ENCODE assay signal across 8 cellular contexts in genomic region chr15:21730427-21731405, GRCh38.
DNase-seq lines count a peak whose midpoint lies in the region; ATAC-seq lines count a peak whose summit lies in the region.
"Not testable (repeated sequence)": the region's sequence is repeated elsewhere in the genome, so short reads cannot be mapped to it uniquely, and the experiment has no call there.

No MANE protein-coding gene starts in this region.

- ATAC-seq in GM18519 (IDR thresholded peaks at IDR 0.05; ENCODE audit: low FRiP score, unreplicated experiment) (peak; percentile 62), GM19438 (IDR thresholded peaks at IDR 0.05; ENCODE audit: low read depth, unreplicated experiment) (peak; percentile 81), GM21737 (IDR thresholded peaks at IDR 0.05; ENCODE audit: unreplicated experiment) (peak; percentile 64), HG02970 (IDR thresholded peaks at IDR 0.05; ENCODE audit: low FRiP score, unreplicated experiment) (peak; percentile 81), HG03354 (IDR thresholded peaks at IDR 0.05; ENCODE audit: poor library complexity, severe bottlenecking, unreplicated experiment) (peak; percentile 76), left cardiac atrium (peak; percentile 72 to 78)
- ATAC-seq in activated CD4-positive, alpha-beta T cell treated with anti-CD3 and anti-CD28 coated beads for 36 hours, result peak; percentile 74
- peak; percentile 94 for ATAC-seq in stimulated activated memory B cell treated with anti-CD40 and anti-IgM and Interleukin-4, amounts not matched to agents 10 μg/mL and 1 μg/mL and 100 μg/mL, for 72 hours

- not testable (repeated sequence) for H3K4me1 Mint-ChIP-seq in activated CD4-positive, alpha-beta T cell treated with anti-CD3 and anti-CD28 coated beads for 36 hours; stimulated activated memory B cell treated with anti-CD40 and anti-IgM and Interleukin-4, amounts not matched to agents 10 μg/mL and 1 μg/mL and 100 μg/mL, for 72 hours

- POLR2A ChIA-PET in activated CD4-positive, alpha-beta T cell treated with anti-CD3 and anti-CD28 coated beads for 36 hours (lab: Charles Lee), result not testable (repeated sequence)

- intact Hi-C loops in activated CD4-positive, alpha-beta T cell treated with anti-CD3 and anti-CD28 coated beads for 36 hours (cut with DNase I, micrococcal nuclease); left cardiac atrium (cut with DNase I): not testable (repeated sequence)

- H3K27ac Mint-ChIP-seq in activated CD4-positive, alpha-beta T cell treated with anti-CD3 and anti-CD28 coated beads for 36 hours; stimulated activated memory B cell treated with anti-CD40 and anti-IgM and Interleukin-4, amounts not matched to agents 10 μg/mL and 1 μg/mL and 100 μg/mL, for 72 hours: not testable (repeated sequence)

- DNase-seq in activated CD4-positive, alpha-beta T cell treated with anti-CD3 and anti-CD28 coated beads for 36 hours; left cardiac atrium: not testable (repeated sequence)

- CTCF ChIA-PET in activated CD4-positive, alpha-beta T cell treated with anti-CD3 and anti-CD28 coated beads for 36 hours (lab: Charles Lee), result not testable (repeated sequence)

- not testable (repeated sequence) for H3K9me3 Mint-ChIP-seq in activated CD4-positive, alpha-beta T cell treated with anti-CD3 and anti-CD28 coated beads for 36 hours (ENCODE audit: low read depth); stimulated activated memory B cell treated with anti-CD40 and anti-IgM and Interleukin-4, amounts not matched to agents 10 μg/mL and 1 μg/mL and 100 μg/mL, for 72 hours

- H3K36me3 Mint-ChIP-seq in activated CD4-positive, alpha-beta T cell treated with anti-CD3 and anti-CD28 coated beads for 36 hours (ENCODE audit: low read depth); stimulated activated memory B cell treated with anti-CD40 and anti-IgM and Interleukin-4, amounts not matched to agents 10 μg/mL and 1 μg/mL and 100 μg/mL, for 72 hours: not testable (repeated sequence)

- H3K27me3 Mint-ChIP-seq in activated CD4-positive, alpha-beta T cell treated with anti-CD3 and anti-CD28 coated beads for 36 hours; stimulated activated memory B cell treated with anti-CD40 and anti-IgM and Interleukin-4, amounts not matched to agents 10 μg/mL and 1 μg/mL and 100 μg/mL, for 72 hours: not testable (repeated sequence)

- H3K4me3 Mint-ChIP-seq in activated CD4-positive, alpha-beta T cell treated with anti-CD3 and anti-CD28 coated beads for 36 hours; stimulated activated memory B cell treated with anti-CD40 and anti-IgM and Interleukin-4, amounts not matched to agents 10 μg/mL and 1 μg/mL and 100 μg/mL, for 72 hours: not testable (repeated sequence)
